ENCODE assay signal across 9 cellular contexts in the genomic region with DNA sequence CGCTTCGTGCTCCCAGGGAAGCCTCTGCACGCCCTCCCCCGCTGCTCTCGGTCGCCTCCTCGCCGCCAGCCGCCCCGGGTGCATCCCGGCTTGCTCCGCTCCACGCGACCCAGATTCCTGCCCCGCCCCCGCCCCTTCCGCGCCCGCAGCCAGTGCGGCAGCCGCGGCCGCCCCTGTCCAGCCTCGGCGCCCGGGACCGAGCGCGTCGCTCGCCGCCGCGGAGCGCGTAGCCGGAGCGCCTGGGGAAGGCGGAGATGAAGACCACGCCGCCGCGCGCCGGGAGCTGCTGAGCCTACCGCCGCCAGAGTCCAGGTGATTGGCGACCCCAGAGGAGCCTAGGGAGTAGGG. TPM values are rescaled to one million over a fixed set of nuclear protein-coding genes. Genes with fewer than 3 reads are reported as not detected.
DNase-seq lines count a peak whose midpoint lies in the region; ATAC-seq and TF ChIP-seq lines count a peak whose summit lies in the region.
"Had no signal": no experiment of that assay in that cellular context is flagged by ENCODE, and none has a peak within 500 bp of the region (broad histone marks: within the 10 kb centered on the region; RNA-seq: fewer than 3 reads in every experiment).

TSS of gene ELMOD1 (plus strand) at position 50 of the 348 bp plus-strand sequence. CDS start 27,043 bp downstream, outside the sequence.

- H3K4me2 ChIP-seq in OCI-LY7 (ENCODE audit: low read length): peak within 1 kb of the TSS; percentile 26; the same call in 1 of the 2 replicates
- H3K4me2 ChIP-seq in hepatocyte: peak within 1 kb of the TSS; percentile 99

- H3K27ac ChIP-seq in OCI-LY7 (ENCODE audit: low read depth, low read length, poor library complexity, severe bottlenecking) (no peak within 1 kb of the TSS), ascending aorta (no peak within 1 kb of the TSS), hepatocyte (no peak within 1 kb of the TSS), psoas muscle (no peak within 1 kb of the TSS)
- H3K27ac ChIP-seq: neutrophil had no signal

- no peaks in the 10 kb centered on the region for H3K9me2 ChIP-seq in OCI-LY7 (ENCODE audit: insufficient read depth, low read length)
- no peaks in the 10 kb centered on the region for H3K9me2 ChIP-seq in hepatocyte (replicated peaks; ENCODE audit: insufficient read depth)

- under 1% methylated on average over 14 of the region's 48 CpGs for WGBS in hepatocyte (ENCODE audit: low lambda C conversion rate, missing lambda C conversion rate)
- WGBS in psoas muscle, 3 donors: 0 to 1% (median 1%) methylated on average over 17 to 48 of the region's 48 CpGs

- intact Hi-C loops in OCI-LY7 (cut with micrococcal nuclease; ENCODE audit: unreplicated experiment) (no loop called here), ascending aorta (cut with DNase I) (no loop called here), psoas muscle (cut with DNase I) (no loop called here)

- H4K20me1 ChIP-seq in OCI-LY7 (ENCODE audit: insufficient read depth, low read length): no peaks in the 10 kb centered on the region
- H4K20me1 ChIP-seq in hepatocyte (ENCODE audit: insufficient read depth, poor library complexity, severe bottlenecking): no peaks in the 10 kb centered on the region

- BruUV-seq in OCI-LY7 (replicated peaks; lab: Mats Ljungman, UMichigan): no TSS peak

- H3K4me1 ChIP-seq in OCI-LY7 (ENCODE audit: insufficient read depth, low read length, poor library complexity, severe bottlenecking) (no peaks in the 10 kb centered on the region), ascending aorta (peaks cover 4 to 14% of the 10 kb centered on the region in 2 donors), hepatocyte (ENCODE audit: insufficient read depth) (peaks cover 9% of the 10 kb centered on the region), psoas muscle (no peaks in the 10 kb centered on the region)

- DNase-seq in SIG-M5 treated with dmso at 0.1 percent for 504 hours (lab: John Stamatoyannopoulos, UW; ENCODE audit: unreplicated experiment) (peak; percentile 5), SIG-M5 (lab: John Stamatoyannopoulos, UW) (no peak), OCI-LY7 (ENCODE audit: low spot score) (no peak), ascending aorta (ENCODE audit: low spot score in 2 of 2) (no peak), hepatocyte (ENCODE audit: low spot score) (peak; percentile 78), psoas muscle (peak; percentile 64 to 84), AML-193 (lab: John Stamatoyannopoulos, UW) (no peak)

- H3K79me2 ChIP-seq in OCI-LY7 (ENCODE audit: insufficient read depth, low read depth, low read length): no peaks in the 10 kb centered on the region
- H3K79me2 ChIP-seq in hepatocyte: no peaks in the 10 kb centered on the region

- no peak within 1 kb of the TSS for H3K4me3 ChIP-seq in OCI-LY7 (ENCODE audit: low read depth, low read length, poor library complexity, severe bottlenecking)
- H3K4me3 ChIP-seq in ascending aorta: peak within 1 kb of the TSS; percentile 52 to 81
- H3K4me3 ChIP-seq in hepatocyte: peak within 1 kb of the TSS; percentile 60
- peak within 1 kb of the TSS; percentile 89 for H3K4me3 ChIP-seq in psoas muscle

- no peaks in the 10 kb centered on the region for H3K9me3 ChIP-seq in OCI-LY7 (ENCODE audit: low read length)
- H3K9me3 ChIP-seq in ascending aorta: no peaks in the 10 kb centered on the region
- no peaks in the 10 kb centered on the region for H3K9me3 ChIP-seq in hepatocyte (ENCODE audit: low read depth)
- no peaks in the 10 kb centered on the region for H3K9me3 ChIP-seq in psoas muscle
- H3K9me3 ChIP-seq: neutrophil had no signal

- no peaks in the 10 kb centered on the region for H3K27me3 ChIP-seq in ascending aorta
- peaks cover 79% of the 10 kb centered on the region for H3K27me3 ChIP-seq in hepatocyte
- peaks cover 0 to 5% (median 3%) of the 10 kb centered on the region in 3 donors for H3K27me3 ChIP-seq in psoas muscle (ENCODE audit: insufficient read depth in 3 of 3, low read length in 2 of 3)

- CTCF ChIA-PET in OCI-LY7 (lab: Charles Lee; ENCODE audit: unreplicated experiment): no interaction called here

- H3K36me3 ChIP-seq in OCI-LY7 (ENCODE audit: insufficient read depth, low read length): no peaks in the 10 kb centered on the region
- no peaks in the 10 kb centered on the region for H3K36me3 ChIP-seq in ascending aorta
- no peaks in the 10 kb centered on the region for H3K36me3 ChIP-seq in hepatocyte (replicated peaks; ENCODE audit: insufficient read depth, low read depth)
- no peaks in the 10 kb centered on the region for H3K36me3 ChIP-seq in psoas muscle (ENCODE audit: insufficient read depth in 1 of 2, low read depth in 1 of 2)
- H3K36me3 ChIP-seq: neutrophil had no signal

- POLR2A ChIA-PET in OCI-LY7 (lab: Charles Lee): no interaction called here

- ATAC-seq in HG02610 (IDR thresholded peaks at IDR 0.05; ENCODE audit: unreplicated experiment) (peak; percentile 33), psoas muscle (peak; percentile 83 to 95 (median 89))

- TF ChIP-seq CTCF in OCI-LY7 (conservative IDR thresholded peaks at IDR 0.05; ENCODE audit: low read length) (no peak), ascending aorta (IDR thresholded peaks at IDR 0.05) (no peak), hepatocyte (IDR thresholded peaks at IDR 0.05; ENCODE audit: poor library complexity) (no peak), psoas muscle (IDR thresholded peaks at IDR 0.05) (peak; percentile 28)

- H2AFZ ChIP-seq in OCI-LY7 (ENCODE audit: low read length): no peak within 1 kb of the TSS
- H2AFZ ChIP-seq in hepatocyte: peak within 1 kb of the TSS; percentile 87

RNA-seq across cellular contexts. Expression of gene ELMOD1, which starts in this region (rescaled TPM):
- total RNA-seq in OCI-LY7 (2014; rRNA removed; shearing (Covaris generic)): not detected in 2 replicates
- total RNA-seq in OCI-LY7 (2022): not detected in 2 replicates
- total RNA-seq in ascending aorta: not detected
- 3.1 and 3.8 TPM in 2 replicates for total RNA-seq in hepatocyte
- polyA plus RNA-seq in hepatocyte: 3.1 and 5.3 TPM in 2 replicates
- total RNA-seq in psoas muscle: 1 to 10 TPM in 3 of 4 donors, under 1 TPM in 1; 0.90 to 4.7 (median 2.0) TPM
- 1 to 10 TPM in 2 of 3 donors, under 1 TPM in 1; 0.17 to 2.4 (median 1.4) TPM for polyA plus RNA-seq in psoas muscle

Comparison
In these comparisons a context has a peak if more than half of its experiments do, and no peak if none do; other contexts are left out.
1. DNase-seq: peak in SIG-M5 treated with dmso at 0.1 percent for 504 hours (single experiment), hepatocyte (single experiment) and psoas muscle (2 of 2); none in SIG-M5 (single experiment), OCI-LY7 (single experiment), ascending aorta (0 of 2) and AML-193 (0 of 2).